13 cellular contexts compared by ENCODE assay signal in genomic region chr3:64291345-64291744, GRCh38.
DNase-seq lines count a peak whose midpoint lies in the region; ATAC-seq, FAIRE-seq and TF ChIP-seq lines count a peak whose summit lies in the region.
"Had no signal": no experiment of that assay in that cellular context is flagged by ENCODE, and none has a peak within 500 bp of the region (broad histone marks: within the 10 kb centered on the region; RNA-seq: fewer than 3 reads in every experiment).

No MANE protein-coding gene starts in this region.

- no peaks in the 10 kb centered on the region for H3K36me3 ChIP-seq in endothelial cell of umbilical vein (ENCODE audit: control insufficient read depth in 2 of 2, extremely low read depth in 1 of 2, insufficient read depth in 2 of 2, low read length in 2 of 2)
- H3K36me3 ChIP-seq in A673 (ENCODE audit: insufficient read depth, low read length, poor library complexity, severe bottlenecking), result no peaks in the 10 kb centered on the region
- H3K36me3 ChIP-seq: WERI-Rb-1 had no signal

- no peaks in the 10 kb centered on the region for H4K20me1 ChIP-seq in endothelial cell of umbilical vein (replicated peaks; ENCODE audit: control insufficient read depth, extremely low read depth, insufficient read depth, low read length)

- BruUV-seq in endothelial cell of umbilical vein (replicated peaks; lab: Mats Ljungman, UMichigan) (no TSS peak), A673 (replicated peaks; lab: Mats Ljungman, UMichigan) (no TSS peak)

- no peak overlapping the region for H3K9ac ChIP-seq in endothelial cell of umbilical vein (replicated peaks; ENCODE audit: extremely low read depth, insufficient read depth, low read length)

- no peak overlapping the region for H3K4me2 ChIP-seq in endothelial cell of umbilical vein (ENCODE audit: insufficient read depth, low read length)

- H3K9me1 ChIP-seq in endothelial cell of umbilical vein (replicated peaks; ENCODE audit: control insufficient read depth, extremely low read depth, insufficient read depth, low read length), result no peaks in the 10 kb centered on the region

- intact Hi-C loops in endothelial cell of umbilical vein (cut with micrococcal nuclease) (no loop called here), A673 (cut with micrococcal nuclease; ENCODE audit: unreplicated experiment) (no loop called here)

- FAIRE-seq in endothelial cell of umbilical vein (lab: Jason Lieb, UNC), result peak; percentile 78
- FAIRE-seq: islet of Langerhans had no signal

- no peak overlapping the region for H3K27ac ChIP-seq in endothelial cell of umbilical vein (ENCODE audit: insufficient read depth, low read depth, low read length)
- H3K27ac ChIP-seq in A673 (ENCODE audit: low read depth, low read length, poor library complexity, severe bottlenecking), result no peak overlapping the region
- H3K27ac ChIP-seq: WERI-Rb-1 had no signal

- H2AFZ ChIP-seq in endothelial cell of umbilical vein (ENCODE audit: low read depth, low read length), result peak overlapping the region; percentile 34

- peak; percentile 96 for DNase-seq in AG10803 (ENCODE audit: low read depth)
- DNase-seq in NOMO-1 (lab: John Stamatoyannopoulos, UW; ENCODE audit: unreplicated experiment in 2 of 2), result peak; percentile 80 to 83
- DNase-seq in endothelial cell of umbilical vein (ENCODE audit: low read depth, low spot score), result peak; percentile 22
- DNase-seq in myocyte (ENCODE audit: low read depth), result peak; percentile 84
- no peak for DNase-seq in DMS 273 treated with DMSO at 0.1 percent for 48 hours (lab: John Stamatoyannopoulos, UW)
- no peak for DNase-seq in A673 (ENCODE audit: low spot score)
- DNase-seq: CD8-positive, alpha-beta T cell; NCI-H187 treated with DMSO at 0.1 percent for 48 hours; stimulated activated CD4-positive, alpha-beta T cell treated with anti-CD3 and anti-CD28 coated beads, Interleukin-2, amount 100 ng/mL, for 24 hours; WERI-Rb-1 had no signal

- peaks cover 0 to 2% of the 10 kb centered on the region in 2 experiments for H3K27me3 ChIP-seq in endothelial cell of umbilical vein (ENCODE audit: control insufficient read depth in 2 of 2, insufficient read depth in 2 of 2, low read length in 2 of 2)
- no peaks in the 10 kb centered on the region for H3K27me3 ChIP-seq in A673 (replicated peaks; ENCODE audit: insufficient read depth, low read depth, low read length, poor library complexity)

- CTCF ChIA-PET in endothelial cell of umbilical vein (lab: Charles Lee) (no interaction called here), A673 (lab: Charles Lee) (no interaction called here)

- no peak overlapping the region for H3K4me3 ChIP-seq in AG10803 (ENCODE audit: low read length)
- H3K4me3 ChIP-seq in endothelial cell of umbilical vein (replicated peaks in 1 of 3; ENCODE audit: insufficient read depth in 1 of 3, low read depth in 1 of 3, low read length in 3 of 3), result no peak overlapping the region
- no peak overlapping the region for H3K4me3 ChIP-seq in A673 (ENCODE audit: low read depth, low read length, poor library complexity, severe bottlenecking)

- ATAC-seq in HG02852 (IDR thresholded peaks at IDR 0.05; ENCODE audit: unreplicated experiment), result no peak
- no peak for ATAC-seq in HG03039 (IDR thresholded peaks at IDR 0.05; ENCODE audit: unreplicated experiment)
- ATAC-seq: CD8-positive, alpha-beta T cell had no signal

- no peaks in the 10 kb centered on the region for H3K79me2 ChIP-seq in endothelial cell of umbilical vein (ENCODE audit: control insufficient read depth, insufficient read depth, low read length)

- dilution Hi-C loops in endothelial cell of umbilical vein (cut with MboI; ENCODE audit: extremely low pct_ligation_motif_present, low sequenced_read_pairs), result no loop called here

- TF ChIP-seq POLR2A in endothelial cell of umbilical vein (IDR thresholded peaks at IDR 0.05; ENCODE audit: low read depth, low read length), result no peak

- H3K9me3 ChIP-seq in endothelial cell of umbilical vein (replicated peaks; ENCODE audit: control insufficient read depth, insufficient read depth, low read length) (no peaks in the 10 kb centered on the region), A673 (ENCODE audit: low read depth, low read length, poor library complexity, severe bottlenecking) (no peaks in the 10 kb centered on the region)

- TF ChIP-seq CTCF in AG10803 (conservative IDR thresholded peaks at IDR 0.05; ENCODE audit: low read length) (no peak), endothelial cell of umbilical vein (IDR thresholded peaks at IDR 0.05; ENCODE audit: extremely low read depth in 1 of 2, insufficient read depth in 1 of 2, low read depth in 1 of 2, low read length in 2 of 2) (no peak), A673 (conservative IDR thresholded peaks at IDR 0.05; ENCODE audit: low read depth, low read length) (no peak)

- POLR2A ChIA-PET in endothelial cell of umbilical vein (lab: Charles Lee) (no interaction called here), A673 (lab: Charles Lee; ENCODE audit: low non-redundant PET) (no interaction called here)

- H3K4me1 ChIP-seq in endothelial cell of umbilical vein (ENCODE audit: control insufficient read depth, extremely low read depth, insufficient read depth, low read length) (peaks cover 6% of the 10 kb centered on the region), A673 (ENCODE audit: insufficient read depth, low read length, poor library complexity, severe bottlenecking) (no peaks in the 10 kb centered on the region)

TF ChIP-seq in endothelial cell of umbilical vein, 7 proteins besides CTCF, POLR2A, EP300 and RAD21:
- TF ChIP-seq JUN (IDR thresholded peaks at IDR 0.05; ENCODE audit: borderline replicate concordance, insufficient read depth, insufficient read length, low read depth) (peak; percentile 29), FOS (IDR thresholded peaks at IDR 0.05; ENCODE audit: borderline replicate concordance, insufficient read depth, low read length) (peak; percentile 86), POLR2AphosphoS5 (IDR thresholded peaks at IDR 0.05; ENCODE audit: insufficient read depth, low read depth, low read length) (no peak), EZH2 (IDR thresholded peaks at IDR 0.05; ENCODE audit: borderline replicate concordance, low read depth, low read length, severe bottlenecking) (no peak), GATA2 (IDR thresholded peaks at IDR 0.05; ENCODE audit: insufficient read depth, insufficient read length, low read depth, low read length) (no peak), MYC (IDR thresholded peaks at IDR 0.05; ENCODE audit: low read depth, low read length) (no peak)
- TF ChIP-seq, protein P1, sequence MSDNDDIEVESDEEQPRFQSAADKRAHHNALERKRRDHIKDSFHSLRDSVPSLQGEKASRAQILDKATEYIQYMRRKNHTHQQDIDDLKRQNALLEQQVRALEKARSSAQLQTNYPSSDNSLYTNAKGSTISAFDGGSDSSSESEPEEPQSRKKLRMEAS (IDR thresholded peaks at IDR 0.05; ENCODE audit: insufficient read depth, insufficient read length), result no peak

Comparison
In these comparisons a context has a peak if more than half of its experiments do, and no peak if none do; other contexts are left out.
1. DNase-seq: peak in AG10803 (single experiment), NOMO-1 (2 of 2), endothelial cell of umbilical vein (single experiment) and myocyte (single experiment); none in DMS 273 treated with DMSO at 0.1 percent for 48 hours (single experiment) and A673 (single experiment).